In genomic region chrX:134603806-134604700, GRCh38 we compare ENCODE assay signal across 10 cellular contexts. TPM values are rescaled to one million over a fixed set of nuclear protein-coding genes. Genes with fewer than 3 reads are reported as not detected.
DNase-seq lines count a peak whose midpoint lies in the region; TF ChIP-seq lines count a peak whose summit lies in the region.
"Had no signal": no experiment of that assay in that cellular context is flagged by ENCODE, and none has a peak within 500 bp of the region (broad histone marks: within the 10 kb centered on the region; RNA-seq: fewer than 3 reads in every experiment).

No MANE protein-coding gene starts in this region.

- H3K27ac ChIP-seq in thyroid gland: peak overlapping the region in 1 of 3 donors; percentile 70
- H3K27ac ChIP-seq: heart left ventricle had no signal

- POLR2A ChIA-PET in AG04449 (lab: Yijun Ruan, JAX): interaction anchor here (0.7 to 2.9 kb wide), 5 partner anchors 18 to 128 kb away, joined by 3 to 13 read pairs (median 5); no protein-coding TSS in a partner anchor

- no peaks in the 10 kb centered on the region for H3K9me3 ChIP-seq in thyroid gland

- peak; percentile 67 for DNase-seq in AG04449 (ENCODE audit: low read depth, low spot score)
- DNase-seq in HS-5 (ENCODE audit: low read depth): peak; percentile 88
- peak; percentile 74 for DNase-seq in amniotic epithelial cell (ENCODE audit: low read depth)
- peak; percentile 80 for DNase-seq in iris pigment epithelial cell (ENCODE audit: low read depth)
- no peak for DNase-seq in DMS79 treated with DMSO at 0.1 percent for 48 hours (lab: John Stamatoyannopoulos, UW)
- no peak for DNase-seq in C1 segment of cervical spinal cord (lab: John Stamatoyannopoulos, UW)
- DNase-seq in HuH-7.5 (ENCODE audit: low spot score): no peak
- no peak for DNase-seq in thyroid gland

- intact Hi-C loops in thyroid gland (cut with DNase I): no loop called here

- H3K27me3 ChIP-seq in thyroid gland: no peaks in the 10 kb centered on the region

- H3K4me1 ChIP-seq in thyroid gland: peaks cover 6 to 19% of the 10 kb centered on the region in 2 donors

- no peaks in the 10 kb centered on the region for H3K36me3 ChIP-seq in thyroid gland
- H3K36me3 ChIP-seq: heart left ventricle had no signal

- peak; percentile 41 for TF ChIP-seq CTCF in AG04449 (IDR thresholded peaks at IDR 0.05; ENCODE audit: insufficient read depth, low read length, missing control alignments)
- TF ChIP-seq CTCF in thyroid gland (IDR thresholded peaks at IDR 0.05): no peak

- H3K4me3 ChIP-seq in AG04449 (ENCODE audit: low read depth, low read length) (no peak overlapping the region), thyroid gland (replicated peaks in 1 of 3) (no peak overlapping the region)
- H3K4me3 ChIP-seq: heart left ventricle had no signal

- CTCF ChIA-PET in AG04449 (lab: Yijun Ruan, JAX): interaction anchor here (0.8 to 1.6 kb wide), 3 partner anchors 33 to 134 kb away, joined by 3 to 4 read pairs (median 3); no protein-coding TSS in a partner anchor

- no peak for TF ChIP-seq POLR2A in thyroid gland (IDR thresholded peaks at IDR 0.05)

- WGBS in thyroid gland, 2 donors: 77 to 78% methylated on average over 3 of the region's 3 CpGs

RNA-seq across cellular contexts. Expression of gene PLAC1, which starts 54.2 kb away (rescaled TPM):
- not detected for total RNA-seq in thyroid gland
- total RNA-seq: posterior vena cava had no signal

Comparison
In these comparisons a context has a peak if more than half of its experiments do, and no peak if none do; other contexts are left out.
1. DNase-seq: peak in AG04449 (single experiment), HS-5 (single experiment), amniotic epithelial cell (single experiment) and iris pigment epithelial cell (single experiment); none in DMS79 treated with DMSO at 0.1 percent for 48 hours (single experiment), C1 segment of cervical spinal cord (0 of 14), HuH-7.5 (single experiment) and thyroid gland (0 of 2).